In genomic region chr17:46143827-46144236, GRCh38 we compare ENCODE assay signal across 15 cellular contexts. TPM values are rescaled to one million over a fixed set of nuclear protein-coding genes. Genes with fewer than 3 reads are reported as not detected.
DNase-seq lines count a peak whose midpoint lies in the region; ATAC-seq and TF ChIP-seq lines count a peak whose summit lies in the region.
"Had no signal": no experiment of that assay in that cellular context is flagged by ENCODE, and none has a peak within 500 bp of the region (broad histone marks: within the 10 kb centered on the region; RNA-seq: fewer than 3 reads in every experiment).

No MANE protein-coding gene starts in this region.

- peak overlapping the region; percentile 47 for H3K27ac Mint-ChIP-seq in central memory CD8-positive, alpha-beta T cell (ENCODE audit: low read depth)

- CTCF ChIA-PET in SK-N-SH (lab: Yijun Ruan, JAX), result interaction anchor here (1.3 kb wide), 1 partner anchor 49 kb away, joined by 3 read pairs; the partner anchor contains the start of gene KANSL1

- H3K9ac ChIP-seq in Karpas-422 (ENCODE audit: low read length), result peak overlapping the region; percentile 55
- H3K9ac ChIP-seq in SK-N-SH, result no peak overlapping the region

- no peak for TF ChIP-seq EP300 in SK-N-SH (IDR thresholded peaks at IDR 0.05; ENCODE audit: borderline replicate concordance in 1 of 2, low read depth in 1 of 2, low read length in 1 of 2)

- 75% methylated on average over 3 of the region's 3 CpGs for WGBS in SK-N-SH (ENCODE audit: low lambda C conversion rate)

- H3K4me3 ChIP-seq in DOHH2 (ENCODE audit: low read length), result peak overlapping the region; percentile 60
- H3K4me3 ChIP-seq in Karpas-422 (ENCODE audit: low read length), result peak overlapping the region; percentile 40
- no peak overlapping the region for H3K4me3 ChIP-seq in SK-N-SH (ENCODE audit: low read depth in 2 of 2, low read length in 1 of 2)
- H3K4me3 ChIP-seq: vagina had no signal

- no peak for ATAC-seq in central memory CD8-positive, alpha-beta T cell (replicated peaks; ENCODE audit: extremely low read depth, poor library complexity, severe bottlenecking)
- peak; percentile 58 for ATAC-seq in sciatic nerve
- ATAC-seq: PC-3 had no signal

- TF ChIP-seq RAD21 in SK-N-SH (IDR thresholded peaks at IDR 0.05; ENCODE audit: low read length), result no peak

- peak overlapping the region; percentile 85 for H3K4me2 ChIP-seq in DOHH2 (ENCODE audit: low read length)
- peak overlapping the region; percentile 66 for H3K4me2 ChIP-seq in Karpas-422 (ENCODE audit: low read depth, low read length, poor library complexity, severe bottlenecking)
- H3K4me2 ChIP-seq in SK-N-SH, result no peak overlapping the region

- H3K9me2 ChIP-seq in DOHH2 (replicated peaks; ENCODE audit: control insufficient read depth, low read length) (no peaks in the 10 kb centered on the region), Karpas-422 (replicated peaks; ENCODE audit: insufficient read depth, low read length) (no peaks in the 10 kb centered on the region), SK-N-SH (no peaks in the 10 kb centered on the region)

- H3F3A ChIP-seq in DOHH2 (ENCODE audit: control insufficient read depth, insufficient read depth) (peaks cover 71% of the 10 kb centered on the region), SK-N-SH (replicated peaks; ENCODE audit: insufficient read depth) (peaks cover 22% of the 10 kb centered on the region)

- H3K36me3 Mint-ChIP-seq in central memory CD8-positive, alpha-beta T cell (ENCODE audit: insufficient read depth), result peaks cover 25% of the 10 kb centered on the region

- H2AFZ ChIP-seq in Karpas-422 (ENCODE audit: low read length), result no peak overlapping the region
- no peak overlapping the region for H2AFZ ChIP-seq in SK-N-SH (ENCODE audit: low read depth)

- H4K20me1 ChIP-seq in DOHH2 (ENCODE audit: control insufficient read depth, insufficient read depth, low read depth, low read length) (peaks cover 24% of the 10 kb centered on the region), Karpas-422 (ENCODE audit: insufficient read depth, low read depth, low read length) (peaks cover 12% of the 10 kb centered on the region; the same call in 1 of the 2 replicates), SK-N-SH (ENCODE audit: insufficient read depth) (peaks cover 98% of the 10 kb centered on the region)

- H3K4me1 Mint-ChIP-seq in central memory CD8-positive, alpha-beta T cell, result peaks cover 90% of the 10 kb centered on the region

- H3K27me3 Mint-ChIP-seq in central memory CD8-positive, alpha-beta T cell, result no peaks in the 10 kb centered on the region

- H3K4me1 ChIP-seq in DOHH2 (ENCODE audit: control insufficient read depth, low read length) (peaks cover 96% of the 10 kb centered on the region), Karpas-422 (ENCODE audit: low read length) (peaks cover 98% of the 10 kb centered on the region), SK-N-SH (ENCODE audit: control insufficient read depth in 1 of 2, insufficient read depth in 2 of 2, low read depth in 1 of 2, low read length in 1 of 2) (no peaks in the 10 kb centered on the region; a peak in 3 of 4 replicates)

- peak overlapping the region; percentile 80 for H3K27ac ChIP-seq in DOHH2 (ENCODE audit: low read depth, low read length)
- peak overlapping the region; percentile 86 for H3K27ac ChIP-seq in Karpas-422 (ENCODE audit: low read length)
- H3K27ac ChIP-seq in SK-N-SH (ENCODE audit: low read depth in 2 of 2, low read length in 1 of 2), result no peak overlapping the region
- H3K27ac ChIP-seq: C4-2B, vagina, VCaP had no signal

- no peaks in the 10 kb centered on the region for H3K9me3 Mint-ChIP-seq in central memory CD8-positive, alpha-beta T cell

- H3K36me3 ChIP-seq in DOHH2 (ENCODE audit: control insufficient read depth, low read length) (peaks cover 5% of the 10 kb centered on the region), Karpas-422 (ENCODE audit: insufficient read depth, low read length) (no peaks in the 10 kb centered on the region), SK-N-SH (replicated peaks in 1 of 2; ENCODE audit: control insufficient read depth in 1 of 2, insufficient read depth in 2 of 2, low read length in 1 of 2) (peaks cover 0 to 13% of the 10 kb centered on the region in 2 experiments)
- H3K36me3 ChIP-seq: vagina had no signal

- no peaks in the 10 kb centered on the region for H3K27me3 ChIP-seq in DOHH2 (ENCODE audit: control insufficient read depth, low read length)
- H3K27me3 ChIP-seq in Karpas-422 (ENCODE audit: low read length), result no peaks in the 10 kb centered on the region
- H3K27me3 ChIP-seq in SK-N-SH (ENCODE audit: insufficient read depth), result no peaks in the 10 kb centered on the region
- H3K27me3 ChIP-seq: vagina had no signal

- intact Hi-C loops in sciatic nerve (cut with DNase I), result no loop called here

- DNase-seq in Karpas-422, result peak; percentile 68
- DNase-seq in central memory CD8-positive, alpha-beta T cell (ENCODE audit: low spot score in 2 of 2), result no peak
- DNase-seq in sciatic nerve (ENCODE audit: low spot score), result no peak
- DNase-seq in cerebellar nuclear complex (lab: John Stamatoyannopoulos, UW), result no peak
- no peak for DNase-seq in glomerular visceral epithelial cell (ENCODE audit: extremely low spot score)
- DNase-seq in SK-N-SH, result no peak
- DNase-seq: mesendoderm; NCI-H187; occipital lobe; PC-3; stimulated activated naive CD4-positive, alpha-beta T cell had no signal

- H3K9me3 ChIP-seq in DOHH2 (ENCODE audit: control insufficient read depth, insufficient read depth, low read length) (no peaks in the 10 kb centered on the region), Karpas-422 (ENCODE audit: low read length) (no peaks in the 10 kb centered on the region), SK-N-SH (no peaks in the 10 kb centered on the region)
- H3K9me3 ChIP-seq: vagina had no signal

- TF ChIP-seq CTCF in DOHH2 (IDR thresholded peaks at IDR 0.05; ENCODE audit: low read depth, low read length, poor library complexity, severe bottlenecking) (no peak), SK-N-SH (IDR thresholded peaks at IDR 0.05) (no peak)

- H3K4me3 Mint-ChIP-seq in central memory CD8-positive, alpha-beta T cell, result peak overlapping the region; percentile 8

- POLR2A ChIA-PET in SK-N-SH (lab: Yijun Ruan, JAX), result no interaction called here

- H3K79me2 ChIP-seq in DOHH2 (ENCODE audit: control insufficient read depth, low read length) (peaks cover 94% of the 10 kb centered on the region), Karpas-422 (ENCODE audit: low read length) (peaks cover 96% of the 10 kb centered on the region), SK-N-SH (ENCODE audit: insufficient read depth) (peaks cover 100% of the 10 kb centered on the region)

TF ChIP-seq in SK-N-SH, 30 proteins besides CTCF, POLR2A, EP300 and RAD21:
- no peak for TF ChIP-seq FOSL2 (IDR thresholded peaks at IDR 0.05; ENCODE audit: borderline replicate concordance, low read depth)
- TF ChIP-seq MEF2A (IDR thresholded peaks at IDR 0.05; ENCODE audit: borderline replicate concordance, low read depth), result no peak
- TF ChIP-seq CHD2 (IDR thresholded peaks at IDR 0.05; ENCODE audit: low read length, partially characterized antibody), result no peak
- no peak for TF ChIP-seq RFX5 (IDR thresholded peaks at IDR 0.05; ENCODE audit: low read length)
- no peak for TF ChIP-seq GABPA (IDR thresholded peaks at IDR 0.05; ENCODE audit: low read depth)
- TF ChIP-seq SMC3 (IDR thresholded peaks at IDR 0.05; ENCODE audit: low read depth, low read length), result no peak
- no peak for TF ChIP-seq IRF3 (IDR thresholded peaks at IDR 0.05; ENCODE audit: low read depth, low read length)
- TF ChIP-seq NFIC (IDR thresholded peaks at IDR 0.05; ENCODE audit: borderline replicate concordance), result no peak
- TF ChIP-seq RCOR1 (IDR thresholded peaks at IDR 0.05; ENCODE audit: low read length), result no peak
- TF ChIP-seq GATA2 (CRISPR knock-in tag; IDR thresholded peaks at IDR 0.05), result no peak
- TF ChIP-seq ELF1 (IDR thresholded peaks at IDR 0.05), result no peak
- no peak for TF ChIP-seq SIN3A (IDR thresholded peaks at IDR 0.05; ENCODE audit: borderline replicate concordance, low read depth, low read length)
- TF ChIP-seq TCF12 (IDR thresholded peaks at IDR 0.05), result no peak
- TF ChIP-seq USF1 (IDR thresholded peaks at IDR 0.05; ENCODE audit: borderline replicate concordance, low read depth), result no peak
- TF ChIP-seq POLR2AphosphoS5 (IDR thresholded peaks at IDR 0.05; ENCODE audit: low read depth, low read length), result no peak
- TF ChIP-seq USF2 (IDR thresholded peaks at IDR 0.05; ENCODE audit: borderline replicate concordance, low read depth, low read length), result no peak
- no peak for TF ChIP-seq RXRA (IDR thresholded peaks at IDR 0.05; ENCODE audit: borderline replicate concordance, low read depth)
- no peak for TF ChIP-seq FOXJ3 (CRISPR knock-in tag; IDR thresholded peaks at IDR 0.05)
TF ChIP-seq in SK-N-SH: peak in this region for 0.

RNA-seq across cellular contexts. Expression of gene KANSL1, which starts 49.4 kb away (rescaled TPM):
- total RNA-seq in Karpas-422 (2014; rRNA removed; shearing (Covaris generic); ENCODE audit: low replicate concordance), result 127 and 153 TPM in 2 replicates
- 108 TPM for total RNA-seq in sciatic nerve
- 10.0 and 11.9 TPM in 2 replicates for polyA plus RNA-seq in SK-N-SH (2012; rRNA removed)
- 7.2 and 9.3 TPM in 2 replicates for polyA plus RNA-seq in SK-N-SH (2012; cell fraction: cytosol; rRNA removed)
- polyA plus RNA-seq in SK-N-SH (2012; cell fraction: nucleus; rRNA removed), result 48.5 and 48.8 TPM in 2 replicates

Comparison
In these comparisons a context has a peak if more than half of its experiments do, and no peak if none do; other contexts are left out.
1. H3K27ac ChIP-seq: peak in DOHH2 (single experiment) and Karpas-422 (single experiment); none in SK-N-SH (0 of 2).
2. H3K4me3 ChIP-seq: peak in DOHH2 (single experiment) and Karpas-422 (single experiment); none in SK-N-SH (0 of 2).